In genomic region chr7:108947521-108947920, GRCh38 we compare ENCODE assay signal across 8 cellular contexts.
"Had no signal": no experiment of that assay in that cellular context is flagged by ENCODE, and none has a peak within 500 bp of the region (broad histone marks: within the 10 kb centered on the region; RNA-seq: fewer than 3 reads in every experiment).

No MANE protein-coding gene starts in this region.

- H3K27ac ChIP-seq: GM23248 had no signal

- H3K4me1 ChIP-seq: HAP-1 had no signal

- H3K9me3 ChIP-seq: HAP-1 had no signal

- DNase-seq: GM23248, GOT3, H7, HFFc6, IMR-90 had no signal

- H3K4me3 ChIP-seq: GM23248, HAP-1, K562 had no signal

- H3K36me3 ChIP-seq: HAP-1 had no signal

- H3K9ac ChIP-seq: GM23248 had no signal

- ATAC-seq: HCT116, K562 had no signal
